Comparison of ENCODE assay signal across 12 cellular contexts in the genomic region with DNA sequence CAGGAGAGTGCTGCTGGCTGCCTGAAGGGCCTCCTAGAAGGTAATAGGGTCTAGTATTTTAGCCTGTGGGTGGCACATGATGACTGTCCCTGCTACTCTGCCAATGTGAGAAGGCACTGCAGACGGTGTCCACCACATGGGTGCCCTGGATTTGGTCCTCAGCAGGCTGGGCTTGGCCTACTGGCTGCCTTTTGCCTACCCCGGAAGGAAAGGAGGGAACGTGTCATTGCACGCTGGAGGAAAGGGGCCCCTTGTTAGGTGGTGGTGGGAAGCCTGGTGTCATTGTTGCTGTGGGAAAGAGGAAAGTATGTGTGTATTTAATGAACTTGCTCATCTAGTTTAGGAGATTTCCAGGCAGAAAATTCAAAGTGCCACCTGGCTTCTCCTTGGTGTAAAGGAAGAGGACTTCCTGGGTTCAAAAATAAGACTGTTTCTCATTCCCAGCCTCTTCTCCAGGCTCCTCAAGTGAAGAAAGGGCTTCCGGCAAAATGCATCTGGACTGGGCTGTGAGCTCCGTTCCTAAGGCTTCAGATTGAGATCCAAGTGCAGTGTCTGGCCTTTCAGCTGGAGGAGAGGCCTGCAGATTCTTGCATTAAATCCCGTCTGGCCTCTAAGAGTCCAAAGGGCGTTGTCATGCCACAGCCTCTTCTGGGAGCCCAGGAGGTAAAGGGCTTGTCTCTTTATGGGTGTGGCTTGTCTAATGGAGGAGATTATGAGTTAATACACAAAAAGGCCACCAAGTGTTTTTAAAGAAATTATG. TPM values are rescaled to one million over a fixed set of nuclear protein-coding genes. Genes with fewer than 3 reads are reported as not detected.
A peak's percentile ranks its signal among the peaks of the same experiment; 100 is the strongest.
DNase-seq lines count a peak whose midpoint lies in the region; ATAC-seq and TF ChIP-seq lines count a peak whose summit lies in the region.
"Had no signal": no experiment of that assay in that cellular context is flagged by ENCODE, and none has a peak within 500 bp of the region (broad histone marks: within the 10 kb centered on the region; RNA-seq: fewer than 3 reads in every experiment).

No MANE protein-coding gene starts in this region.

- no peak overlapping the region for H3K4me3 ChIP-seq in left lung
- H3K4me3 ChIP-seq: cardiac muscle cell, neural progenitor cell had no signal

- H3K4me3 Mint-ChIP-seq in activated T-helper 17 cell treated with anti-CD3 and anti-CD28 coated beads, Interleukin-2, amount 50 U/mL, for 72 hours = no peak overlapping the region
- H3K4me3 Mint-ChIP-seq: neural progenitor cell had no signal

- peak overlapping the region; percentile 80 for H3K27ac Mint-ChIP-seq in activated T-helper 17 cell treated with anti-CD3 and anti-CD28 coated beads, Interleukin-2, amount 50 U/mL, for 72 hours
- H3K27ac Mint-ChIP-seq: neural progenitor cell had no signal

- no peaks in the 10 kb centered on the region for H3K36me3 ChIP-seq in left lung
- H3K36me3 ChIP-seq: cardiac muscle cell, neural progenitor cell had no signal

- no peak for TF ChIP-seq CTCF in left lung (IDR thresholded peaks at IDR 0.05)

- no peaks in the 10 kb centered on the region for H3K27me3 Mint-ChIP-seq in activated T-helper 17 cell treated with anti-CD3 and anti-CD28 coated beads, Interleukin-2, amount 50 U/mL, for 72 hours

- H3K36me3 Mint-ChIP-seq in activated T-helper 17 cell treated with anti-CD3 and anti-CD28 coated beads, Interleukin-2, amount 50 U/mL, for 72 hours (ENCODE audit: low read depth) = peaks cover 7% of the 10 kb centered on the region

- DNase-seq in AG20443 (ENCODE audit: low spot score) (peak; percentile 33), GM03348 (ENCODE audit: low spot score) (peak; percentile 44), left lung (no peak), amygdala (lab: John Stamatoyannopoulos, UW) (no peak), D341Med (ENCODE audit: low spot score) (no peak)
- DNase-seq: activated CD4-positive, alpha-beta T cell treated with anti-CD3 and anti-CD28 coated beads for 1 hour; PC-3 had no signal

- peaks cover 50% of the 10 kb centered on the region for H3K4me1 Mint-ChIP-seq in activated T-helper 17 cell treated with anti-CD3 and anti-CD28 coated beads, Interleukin-2, amount 50 U/mL, for 72 hours

- H3K9me3 Mint-ChIP-seq in activated T-helper 17 cell treated with anti-CD3 and anti-CD28 coated beads, Interleukin-2, amount 50 U/mL, for 72 hours = no peaks in the 10 kb centered on the region

- intact Hi-C loops in left lung (cut with DNase I) = no loop called here

- no peak overlapping the region for H3K27ac ChIP-seq in left lung
- H3K27ac ChIP-seq: cardiac muscle cell, neural progenitor cell had no signal

- H3K9me3 ChIP-seq in left lung = no peaks in the 10 kb centered on the region

- no peaks in the 10 kb centered on the region for H3K27me3 ChIP-seq in left lung
- H3K27me3 ChIP-seq: cardiac muscle cell, neural progenitor cell had no signal

- no peak for ATAC-seq in activated T-helper 17 cell treated with anti-CD3 and anti-CD28 coated beads, Interleukin-2, amount 50 U/mL, for 72 hours (replicated peaks)
- ATAC-seq in left lung = peak; percentile 32
- no peak for ATAC-seq in HG03196 (IDR thresholded peaks at IDR 0.05; ENCODE audit: unreplicated experiment)
- ATAC-seq in HG03442 (IDR thresholded peaks at IDR 0.05; ENCODE audit: unreplicated experiment) = no peak
- ATAC-seq: PC-3 had no signal

- peaks cover 0 to 28% of the 10 kb centered on the region in 2 donors for H3K4me1 ChIP-seq in left lung
- H3K4me1 ChIP-seq: neural progenitor cell had no signal

RNA-seq across cellular contexts. Expression of gene RPTOR, which starts 55.1 kb away (rescaled TPM):
- 100 to 1,000 TPM in 1 of 2 donors, 10 to 100 TPM in 1; 62.0 to 228 TPM for total RNA-seq in activated T-helper 17 cell treated with anti-CD3 and anti-CD28 coated beads, Interleukin-2, amount 50 U/mL, for 72 hours
- total RNA-seq in left lung = 10 to 100 TPM; 25.7 to 39.2 TPM

Comparison
In these comparisons a context has a peak if more than half of its experiments do, and no peak if none do; other contexts are left out.
1. DNase-seq: peak in AG20443 (single experiment) and GM03348 (single experiment); none in left lung (0 of 2), amygdala (0 of 56) and D341Med (single experiment).